ENCODE assay signal across 15 cellular contexts in genomic region chr15:98906712-98907083, GRCh38.
A peak's percentile ranks its signal among the peaks of the same experiment; 100 is the strongest.
DNase-seq lines count a peak whose midpoint lies in the region; ATAC-seq, FAIRE-seq and TF ChIP-seq lines count a peak whose summit lies in the region.
"Had no signal": no experiment of that assay in that cellular context is flagged by ENCODE, and none has a peak within 500 bp of the region (broad histone marks: within the 10 kb centered on the region; RNA-seq: fewer than 3 reads in every experiment).

No MANE protein-coding gene starts in this region.

- no peak overlapping the region for H3K4me3 ChIP-seq in BLaER1 treated with 17β-estradiol and CSF1 and Interleukin-3, amounts not matched to agents 10 nM and 100 nM
- H3K4me3 ChIP-seq in fibroblast of pulmonary artery (replicated peaks; ENCODE audit: low read depth, low read length): no peak overlapping the region

- peaks cover 30 to 95% (median 77%) of the 10 kb centered on the region in 11 experiments; a peak in 20 of 22 replicates for H4K20me1 ChIP-seq in BLaER1 treated with 17β-estradiol and CSF1 and Interleukin-3, amounts not matched to agents 10 nM and 100 nM

- H3K36me3 Mint-ChIP-seq in osteocyte (ENCODE audit: unreplicated experiment): peaks cover 26% of the 10 kb centered on the region
- H3K36me3 Mint-ChIP-seq in stimulated activated memory B cell treated with anti-CD40 and anti-IgM and Interleukin-4, amounts not matched to agents 10 μg/mL and 1 μg/mL and 100 μg/mL, for 72 hours: peaks cover 15% of the 10 kb centered on the region
- H3K36me3 Mint-ChIP-seq: activated naive CD4-positive, alpha-beta T cell treated with anti-CD3 and anti-CD28 coated beads, Interleukin-2, amount 10 ng/mL, durations not matched to agents 7 days and 5 days had no signal

- peaks cover 62% of the 10 kb centered on the region for H3K4me1 Mint-ChIP-seq in osteocyte (ENCODE audit: unreplicated experiment)
- peaks cover 7% of the 10 kb centered on the region for H3K4me1 Mint-ChIP-seq in stimulated activated memory B cell treated with anti-CD40 and anti-IgM and Interleukin-4, amounts not matched to agents 10 μg/mL and 1 μg/mL and 100 μg/mL, for 72 hours

- H3K4me3 Mint-ChIP-seq in osteocyte (ENCODE audit: unreplicated experiment): no peak overlapping the region
- no peak overlapping the region for H3K4me3 Mint-ChIP-seq in stimulated activated memory B cell treated with anti-CD40 and anti-IgM and Interleukin-4, amounts not matched to agents 10 μg/mL and 1 μg/mL and 100 μg/mL, for 72 hours
- H3K4me3 Mint-ChIP-seq: activated naive CD4-positive, alpha-beta T cell treated with anti-CD3 and anti-CD28 coated beads, Interleukin-2, amount 10 ng/mL, durations not matched to agents 7 days and 5 days; H9 had no signal

- H3K27ac Mint-ChIP-seq in osteocyte (ENCODE audit: unreplicated experiment): peak overlapping the region; percentile 65
- H3K27ac Mint-ChIP-seq in stimulated activated memory B cell treated with anti-CD40 and anti-IgM and Interleukin-4, amounts not matched to agents 10 μg/mL and 1 μg/mL and 100 μg/mL, for 72 hours: no peak overlapping the region
- H3K27ac Mint-ChIP-seq: activated naive CD4-positive, alpha-beta T cell treated with anti-CD3 and anti-CD28 coated beads, Interleukin-2, amount 10 ng/mL, durations not matched to agents 7 days and 5 days had no signal

- H3K27ac ChIP-seq in BLaER1 treated with 17β-estradiol and CSF1 and Interleukin-3, amounts not matched to agents 10 nM and 100 nM: no peak overlapping the region

- no peaks in the 10 kb centered on the region for H3K27me3 ChIP-seq in BLaER1 treated with 17β-estradiol and CSF1 and Interleukin-3, amounts not matched to agents 10 nM and 100 nM

- peaks cover 73 to 100% (median 92%) of the 10 kb centered on the region in 11 experiments for H3K36me3 ChIP-seq in BLaER1 treated with 17β-estradiol and CSF1 and Interleukin-3, amounts not matched to agents 10 nM and 100 nM

- no peak for TF ChIP-seq CTCF in fibroblast of pulmonary artery (IDR thresholded peaks at IDR 0.05; ENCODE audit: low read length, missing control alignments)
- TF ChIP-seq CTCF in osteocyte (IDR thresholded peaks at IDR 0.05): no peak

- no peak for ATAC-seq in stimulated activated memory B cell treated with anti-CD40 and anti-IgM and Interleukin-4, amounts not matched to agents 10 μg/mL and 1 μg/mL and 100 μg/mL, for 72 hours
- no peak for ATAC-seq in HG02973 (IDR thresholded peaks at IDR 0.05; ENCODE audit: unreplicated experiment)

- peaks cover 6 to 37% (median 29%) of the 10 kb centered on the region in 10 experiments for H3K4me1 ChIP-seq in BLaER1 treated with 17β-estradiol and CSF1 and Interleukin-3, amounts not matched to agents 10 nM and 100 nM

- H3K4me2 ChIP-seq in BLaER1 treated with 17β-estradiol and CSF1 and Interleukin-3, amounts not matched to agents 10 nM and 100 nM: peak overlapping the region in 7 of 11 experiments; percentile 21 to 50 (median 40); a peak in 13 of 22 replicates

- H3K9me3 ChIP-seq in BLaER1 treated with 17β-estradiol and CSF1 and Interleukin-3, amounts not matched to agents 10 nM and 100 nM (replicated peaks in 1 of 11): no peaks in the 10 kb centered on the region

- no peaks in the 10 kb centered on the region for H3K27me3 Mint-ChIP-seq in osteocyte (ENCODE audit: unreplicated experiment)
- H3K27me3 Mint-ChIP-seq in stimulated activated memory B cell treated with anti-CD40 and anti-IgM and Interleukin-4, amounts not matched to agents 10 μg/mL and 1 μg/mL and 100 μg/mL, for 72 hours: no peaks in the 10 kb centered on the region
- H3K27me3 Mint-ChIP-seq: activated naive CD4-positive, alpha-beta T cell treated with anti-CD3 and anti-CD28 coated beads, Interleukin-2, amount 10 ng/mL, durations not matched to agents 7 days and 5 days had no signal

- DNase-seq in SW480 (ENCODE audit: low spot score) (peak; percentile 22), fibroblast of pulmonary artery (ENCODE audit: low read depth) (peak; percentile 61), osteocyte (ENCODE audit: extremely low spot score, unreplicated experiment) (no peak), RCC 7860 (ENCODE audit: low spot score) (no peak), DMS53 (lab: John Stamatoyannopoulos, UW) (no peak)
- DNase-seq: activated CD4-positive, alpha-beta T cell treated with anti-CD3 and anti-CD28 coated beads, Interleukin-2, amount 50 U/mL, for 1 hour; activated naive CD4-positive, alpha-beta T cell treated with anti-CD3 and anti-CD28 coated beads, Interleukin-2, amount 10 ng/mL, durations not matched to agents 7 days and 5 days; AML-193; H9; islet precursor cell; NCI-H524 had no signal

- H3K9me3 Mint-ChIP-seq in osteocyte (ENCODE audit: unreplicated experiment): no peaks in the 10 kb centered on the region
- H3K9me3 Mint-ChIP-seq in stimulated activated memory B cell treated with anti-CD40 and anti-IgM and Interleukin-4, amounts not matched to agents 10 μg/mL and 1 μg/mL and 100 μg/mL, for 72 hours: no peaks in the 10 kb centered on the region
- H3K9me3 Mint-ChIP-seq: activated naive CD4-positive, alpha-beta T cell treated with anti-CD3 and anti-CD28 coated beads, Interleukin-2, amount 10 ng/mL, durations not matched to agents 7 days and 5 days; H9 had no signal

- FAIRE-seq in RCC 7860 (lab: Jason Lieb, UNC): no peak
- FAIRE-seq: endometrium had no signal

- H3K9ac ChIP-seq in BLaER1 treated with 17β-estradiol and CSF1 and Interleukin-3, amounts not matched to agents 10 nM and 100 nM: no peak overlapping the region

Comparison
In these comparisons a context has a peak if more than half of its experiments do, and no peak if none do; other contexts are left out.
1. DNase-seq: peak in SW480 (single experiment) and fibroblast of pulmonary artery (single experiment); none in osteocyte (single experiment), RCC 7860 (single experiment) and DMS53 (single experiment).